ENCODE assay signal across 15 cellular contexts in the genomic region with DNA sequence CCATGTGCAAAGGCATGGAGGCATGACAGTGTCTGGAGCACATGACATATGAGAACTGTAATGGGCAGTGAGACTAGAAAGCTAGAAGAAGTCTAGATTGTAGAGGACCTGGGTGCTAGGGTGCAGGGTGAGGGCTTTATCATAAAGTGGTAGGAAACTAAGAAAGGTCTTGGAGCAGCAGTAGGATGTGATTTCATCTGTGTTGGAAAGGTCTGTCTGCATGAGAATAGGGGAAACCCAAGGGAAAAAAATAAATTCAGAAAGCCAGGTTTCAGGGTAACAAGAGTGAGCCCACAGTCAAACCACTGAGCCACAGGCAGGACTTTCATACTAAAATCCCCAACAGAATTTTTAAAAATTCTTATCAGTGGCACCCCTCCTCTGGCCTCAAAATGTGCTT. TPM values are rescaled to one million over a fixed set of nuclear protein-coding genes. Genes with fewer than 3 reads are reported as not detected.
DNase-seq lines count a peak whose midpoint lies in the region; ATAC-seq and TF ChIP-seq lines count a peak whose summit lies in the region.
"Had no signal": no experiment of that assay in that cellular context is flagged by ENCODE, and none has a peak within 500 bp of the region (broad histone marks: within the 10 kb centered on the region; RNA-seq: fewer than 3 reads in every experiment).

No MANE protein-coding gene starts in this region.

- no peak for DNase-seq in activated CD4-positive, alpha-beta T cell treated with anti-CD3 and anti-CD28 coated beads for 36 hours
- no peak for DNase-seq in activated CD4-positive, alpha-beta T cell treated with anti-CD3 and anti-CD28 coated beads for 1 hour
- no peak for DNase-seq in WTC11 (ENCODE audit: low spot score)
- DNase-seq in glutamatergic neuron: no peak
- DNase-seq in stimulated activated naive B cell treated with anti-CD40 and anti-IgM and Interleukin-4, amounts not matched to agents 10 μg/mL and 1 μg/mL and 100 μg/mL, for 72 hours: no peak
- DNase-seq in COR-L47 (lab: John Stamatoyannopoulos, UW): no peak
- DNase-seq in stimulated activated CD4-positive, alpha-beta T cell treated with anti-CD3 and anti-CD28 coated beads, Interleukin-15, amount 100 ng/mL, for 24 hours: no peak
- DNase-seq: MM.1S, NCI-H1105 treated with DMSO at 0.1 percent for 48 hours, NCI-H187 treated with DMSO at 0.1 percent for 48 hours had no signal

- POLR2A ChIA-PET in activated CD4-positive, alpha-beta T cell treated with anti-CD3 and anti-CD28 coated beads for 36 hours (lab: Charles Lee): no interaction called here
- POLR2A ChIA-PET in WTC11 (lab: Charles Lee): no interaction called here

- no peaks in the 10 kb centered on the region for H3K9me3 Mint-ChIP-seq in activated CD4-positive, alpha-beta T cell treated with anti-CD3 and anti-CD28 coated beads for 36 hours (ENCODE audit: low read depth)
- H3K9me3 Mint-ChIP-seq in WTC11 (no peaks in the 10 kb centered on the region), glutamatergic neuron (ENCODE audit: unreplicated experiment) (peaks cover 11% of the 10 kb centered on the region)
- H3K9me3 Mint-ChIP-seq in stimulated activated naive B cell treated with anti-CD40 and anti-IgM and Interleukin-4, amounts not matched to agents 10 μg/mL and 1 μg/mL and 100 μg/mL, for 72 hours: peaks cover 4% of the 10 kb centered on the region in 2 donors
- H3K9me3 Mint-ChIP-seq: HFFc6 had no signal

- no peak overlapping the region for H3K27ac Mint-ChIP-seq in activated CD4-positive, alpha-beta T cell treated with anti-CD3 and anti-CD28 coated beads for 36 hours
- H3K27ac Mint-ChIP-seq in WTC11: no peak overlapping the region
- no peak overlapping the region for H3K27ac Mint-ChIP-seq in glutamatergic neuron (ENCODE audit: unreplicated experiment)
- H3K27ac Mint-ChIP-seq in stimulated activated naive B cell treated with anti-CD40 and anti-IgM and Interleukin-4, amounts not matched to agents 10 μg/mL and 1 μg/mL and 100 μg/mL, for 72 hours: no peak overlapping the region
- H3K27ac Mint-ChIP-seq: HFFc6 had no signal

- no peaks in the 10 kb centered on the region for H3K36me3 Mint-ChIP-seq in activated CD4-positive, alpha-beta T cell treated with anti-CD3 and anti-CD28 coated beads for 36 hours (ENCODE audit: low read depth)
- H3K36me3 Mint-ChIP-seq in WTC11: no peaks in the 10 kb centered on the region
- H3K36me3 Mint-ChIP-seq in glutamatergic neuron (ENCODE audit: unreplicated experiment): peaks cover 5% of the 10 kb centered on the region
- peaks cover 0 to 4% of the 10 kb centered on the region in 2 donors for H3K36me3 Mint-ChIP-seq in stimulated activated naive B cell treated with anti-CD40 and anti-IgM and Interleukin-4, amounts not matched to agents 10 μg/mL and 1 μg/mL and 100 μg/mL, for 72 hours

- peak; percentile 28 for ATAC-seq in activated CD4-positive, alpha-beta T cell treated with anti-CD3 and anti-CD28 coated beads for 36 hours
- ATAC-seq in WTC11 (no peak), GM19463 (IDR thresholded peaks at IDR 0.05; ENCODE audit: unreplicated experiment) (no peak)
- peak; percentile 13 to 24 for ATAC-seq in stimulated activated naive B cell treated with anti-CD40 and anti-IgM and Interleukin-4, amounts not matched to agents 10 μg/mL and 1 μg/mL and 100 μg/mL, for 72 hours (replicated peaks)

- TF ChIP-seq CTCF in WTC11 (IDR thresholded peaks at IDR 0.05) (no peak), glutamatergic neuron (IDR thresholded peaks at IDR 0.05; ENCODE audit: partially characterized antibody, unreplicated experiment) (no peak)

- peaks cover 24% of the 10 kb centered on the region for H3K27me3 Mint-ChIP-seq in activated CD4-positive, alpha-beta T cell treated with anti-CD3 and anti-CD28 coated beads for 36 hours
- peaks cover 59% of the 10 kb centered on the region for H3K27me3 Mint-ChIP-seq in WTC11 (ENCODE audit: low read depth)
- H3K27me3 Mint-ChIP-seq in glutamatergic neuron (ENCODE audit: unreplicated experiment): peaks cover 38% of the 10 kb centered on the region
- peaks cover 50 to 58% of the 10 kb centered on the region in 2 donors for H3K27me3 Mint-ChIP-seq in stimulated activated naive B cell treated with anti-CD40 and anti-IgM and Interleukin-4, amounts not matched to agents 10 μg/mL and 1 μg/mL and 100 μg/mL, for 72 hours

- peaks cover 13% of the 10 kb centered on the region for H3K4me1 Mint-ChIP-seq in activated CD4-positive, alpha-beta T cell treated with anti-CD3 and anti-CD28 coated beads for 36 hours
- H3K4me1 Mint-ChIP-seq in WTC11: peaks cover 23% of the 10 kb centered on the region
- peaks cover 26% of the 10 kb centered on the region for H3K4me1 Mint-ChIP-seq in glutamatergic neuron (ENCODE audit: low read depth, unreplicated experiment)
- H3K4me1 Mint-ChIP-seq in stimulated activated naive B cell treated with anti-CD40 and anti-IgM and Interleukin-4, amounts not matched to agents 10 μg/mL and 1 μg/mL and 100 μg/mL, for 72 hours: peaks cover 9 to 16% of the 10 kb centered on the region in 2 donors

- CTCF ChIA-PET in activated CD4-positive, alpha-beta T cell treated with anti-CD3 and anti-CD28 coated beads for 36 hours (lab: Charles Lee): interaction anchor here (1.7 kb wide), 1 partner anchor 11 kb away, joined by 3 read pairs; no protein-coding TSS in a partner anchor
- CTCF ChIA-PET in WTC11 (lab: Charles Lee): interaction anchor here (1.8 to 2.2 kb wide), 3 partner anchors 17 to 156 kb away, joined by 6 to 17 read pairs (median 9); no protein-coding TSS in a partner anchor

- no peak overlapping the region for H3K4me3 Mint-ChIP-seq in activated CD4-positive, alpha-beta T cell treated with anti-CD3 and anti-CD28 coated beads for 36 hours
- H3K4me3 Mint-ChIP-seq in WTC11 (peak overlapping the region; percentile 51), glutamatergic neuron (ENCODE audit: unreplicated experiment) (peak overlapping the region; percentile 82)
- no peak overlapping the region for H3K4me3 Mint-ChIP-seq in stimulated activated naive B cell treated with anti-CD40 and anti-IgM and Interleukin-4, amounts not matched to agents 10 μg/mL and 1 μg/mL and 100 μg/mL, for 72 hours
- H3K4me3 Mint-ChIP-seq: HFFc6 had no signal

- intact Hi-C loops in activated CD4-positive, alpha-beta T cell treated with anti-CD3 and anti-CD28 coated beads for 36 hours (cut with DNase I, micrococcal nuclease): loop anchor here in 1 of 2 experiments (1.0 to 10.0 kb wide), 2 partner anchors 25 to 436 kb away; no protein-coding TSS in a partner anchor

TF ChIP-seq in WTC11, 78 proteins besides CTCF, POLR2A, EP300 and RAD21 (continues in another document):
- TF ChIP-seq EMX1 (CRISPR knock-in tag; IDR thresholded peaks at IDR 0.05): no peak
- no peak for TF ChIP-seq HMGXB4 (CRISPR knock-in tag; IDR thresholded peaks at IDR 0.05)
- TF ChIP-seq RELA (CRISPR knock-in tag; IDR thresholded peaks at IDR 0.05; ENCODE audit: borderline replicate concordance): no peak
- no peak for TF ChIP-seq ZNF263 (CRISPR knock-in tag; IDR thresholded peaks at IDR 0.05; ENCODE audit: low read depth)
- TF ChIP-seq ZNF121 (CRISPR knock-in tag; IDR thresholded peaks at IDR 0.05): no peak
- TF ChIP-seq, protein P1, sequence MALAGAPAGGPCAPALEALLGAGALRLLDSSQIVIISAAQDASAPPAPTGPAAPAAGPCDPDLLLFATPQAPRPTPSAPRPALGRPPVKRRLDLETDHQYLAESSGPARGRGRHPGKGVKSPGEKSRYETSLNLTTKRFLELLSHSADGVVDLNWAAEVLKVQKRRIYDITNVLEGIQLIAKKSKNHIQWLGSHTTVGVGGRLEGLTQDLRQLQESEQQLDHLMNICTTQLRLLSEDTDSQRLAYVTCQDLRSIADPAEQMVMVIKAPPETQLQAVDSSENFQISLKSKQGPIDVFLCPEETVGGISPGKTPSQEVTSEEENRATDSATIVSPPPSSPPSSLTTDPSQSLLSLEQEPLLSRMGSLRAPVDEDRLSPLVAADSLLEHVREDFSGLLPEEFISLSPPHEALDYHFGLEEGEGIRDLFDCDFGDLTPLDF (CRISPR knock-in tag; IDR thresholded peaks at IDR 0.05): no peak
- TF ChIP-seq, protein P2, sequence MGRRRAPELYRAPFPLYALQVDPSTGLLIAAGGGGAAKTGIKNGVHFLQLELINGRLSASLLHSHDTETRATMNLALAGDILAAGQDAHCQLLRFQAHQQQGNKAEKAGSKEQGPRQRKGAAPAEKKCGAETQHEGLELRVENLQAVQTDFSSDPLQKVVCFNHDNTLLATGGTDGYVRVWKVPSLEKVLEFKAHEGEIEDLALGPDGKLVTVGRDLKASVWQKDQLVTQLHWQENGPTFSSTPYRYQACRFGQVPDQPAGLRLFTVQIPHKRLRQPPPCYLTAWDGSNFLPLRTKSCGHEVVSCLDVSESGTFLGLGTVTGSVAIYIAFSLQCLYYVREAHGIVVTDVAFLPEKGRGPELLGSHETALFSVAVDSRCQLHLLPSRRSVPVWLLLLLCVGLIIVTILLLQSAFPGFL (CRISPR knock-in tag; IDR thresholded peaks at IDR 0.05; ENCODE audit: borderline replicate concordance): no peak
- no peak for TF ChIP-seq TEAD4 (CRISPR knock-in tag; IDR thresholded peaks at IDR 0.05)
- TF ChIP-seq PRRX2 (CRISPR knock-in tag; IDR thresholded peaks at IDR 0.05): no peak
- no peak for TF ChIP-seq KAT7 (CRISPR knock-in tag; IDR thresholded peaks at IDR 0.05; ENCODE audit: borderline replicate concordance)
- no peak for TF ChIP-seq TEAD1 (CRISPR knock-in tag; IDR thresholded peaks at IDR 0.05)
- TF ChIP-seq GRHL2 (CRISPR knock-in tag; IDR thresholded peaks at IDR 0.05; ENCODE audit: insufficient replicate concordance, severe bottlenecking): no peak
- no peak for TF ChIP-seq ZNF317 (CRISPR knock-in tag; IDR thresholded peaks at IDR 0.05; ENCODE audit: borderline replicate concordance, low read depth)

RNA-seq across cellular contexts. Expression of gene CCDC33, which starts 54.5 kb away (rescaled TPM):
- total RNA-seq in activated CD4-positive, alpha-beta T cell treated with anti-CD3 and anti-CD28 coated beads for 36 hours: not detected
- total RNA-seq in WTC11 (2021) (5.6 to 10.6 TPM (median 6.1 TPM) in 3 replicates), glutamatergic neuron (ENCODE audit: unreplicated experiment) (0.49 TPM)
- total RNA-seq: HepG2, NCI-H460, Right ventricle myocardium inferior had no signal

Comparison
In these comparisons a context has a peak if more than half of its experiments do, and no peak if none do; other contexts are left out.
1. ATAC-seq: peak in activated CD4-positive, alpha-beta T cell treated with anti-CD3 and anti-CD28 coated beads for 36 hours (single experiment) and stimulated activated naive B cell treated with anti-CD40 and anti-IgM and Interleukin-4, amounts not matched to agents 10 μg/mL and 1 μg/mL and 100 μg/mL, for 72 hours (2 of 2); none in WTC11 (single experiment) and GM19463 (single experiment).
2. H3K4me3 Mint-ChIP-seq: peak in WTC11 (single experiment) and glutamatergic neuron (single experiment); none in activated CD4-positive, alpha-beta T cell treated with anti-CD3 and anti-CD28 coated beads for 36 hours (single experiment) and stimulated activated naive B cell treated with anti-CD40 and anti-IgM and Interleukin-4, amounts not matched to agents 10 μg/mL and 1 μg/mL and 100 μg/mL, for 72 hours (0 of 2).